ENCODE assay signal across 1 cellular context in the genomic region with DNA sequence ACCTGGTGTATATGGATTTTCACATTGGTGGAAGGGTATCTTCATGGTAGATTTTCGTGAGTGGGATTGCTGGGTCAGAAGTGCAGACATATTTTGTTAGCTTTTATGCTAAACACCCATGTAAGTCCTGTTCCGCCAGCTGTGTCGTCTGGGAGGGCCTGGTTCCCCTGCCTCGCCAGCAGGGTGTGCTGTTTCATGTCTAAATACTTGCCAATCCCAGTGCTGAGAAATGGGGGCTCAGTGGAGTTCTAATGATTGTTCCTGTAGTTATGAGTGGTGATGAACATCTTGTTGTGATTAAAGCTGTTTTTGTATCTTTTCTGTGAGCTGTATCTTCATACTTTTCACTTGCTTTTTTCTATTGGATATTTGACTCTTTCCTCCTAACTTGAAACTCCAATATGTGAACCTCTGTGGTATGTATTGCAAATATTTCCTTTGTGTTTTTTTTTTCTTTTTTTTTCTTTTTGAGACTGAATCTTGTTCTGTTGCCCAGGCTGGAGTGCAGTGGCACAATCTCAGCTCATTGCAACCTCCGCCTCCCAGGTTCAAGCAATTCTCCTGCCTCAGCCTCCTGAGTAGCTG.
TF ChIP-seq lines count a peak whose summit lies in the region.

No MANE protein-coding gene starts in this region.

TF ChIP-seq in IMR-90, 13 proteins besides CTCF, POLR2A, EP300 and RAD21 (continued from another document):
- TF ChIP-seq, protein P1, sequence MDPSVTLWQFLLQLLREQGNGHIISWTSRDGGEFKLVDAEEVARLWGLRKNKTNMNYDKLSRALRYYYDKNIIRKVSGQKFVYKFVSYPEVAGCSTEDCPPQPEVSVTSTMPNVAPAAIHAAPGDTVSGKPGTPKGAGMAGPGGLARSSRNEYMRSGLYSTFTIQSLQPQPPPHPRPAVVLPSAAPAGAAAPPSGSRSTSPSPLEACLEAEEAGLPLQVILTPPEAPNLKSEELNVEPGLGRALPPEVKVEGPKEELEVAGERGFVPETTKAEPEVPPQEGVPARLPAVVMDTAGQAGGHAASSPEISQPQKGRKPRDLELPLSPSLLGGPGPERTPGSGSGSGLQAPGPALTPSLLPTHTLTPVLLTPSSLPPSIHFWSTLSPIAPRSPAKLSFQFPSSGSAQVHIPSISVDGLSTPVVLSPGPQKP (IDR thresholded peaks at IDR 0.05; ENCODE audit: borderline replicate concordance, low read depth, low read length) = no peak
- no peak for TF ChIP-seq NFE2L2 (IDR thresholded peaks at IDR 0.05; ENCODE audit: low read depth, low read length)
- TF ChIP-seq, protein P2, sequence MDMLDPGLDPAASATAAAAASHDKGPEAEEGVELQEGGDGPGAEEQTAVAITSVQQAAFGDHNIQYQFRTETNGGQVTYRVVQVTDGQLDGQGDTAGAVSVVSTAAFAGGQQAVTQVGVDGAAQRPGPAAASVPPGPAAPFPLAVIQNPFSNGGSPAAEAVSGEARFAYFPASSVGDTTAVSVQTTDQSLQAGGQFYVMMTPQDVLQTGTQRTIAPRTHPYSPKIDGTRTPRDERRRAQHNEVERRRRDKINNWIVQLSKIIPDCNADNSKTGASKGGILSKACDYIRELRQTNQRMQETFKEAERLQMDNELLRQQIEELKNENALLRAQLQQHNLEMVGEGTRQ (IDR thresholded peaks at IDR 0.05; ENCODE audit: low read depth, low read length) = no peak
- peak; percentile 32; the same call in 1 of the 2 replicates for TF ChIP-seq SMC3 (IDR thresholded peaks at IDR 0.05; ENCODE audit: low read depth, low read length)
- no peak for TF ChIP-seq RFX5 (IDR thresholded peaks at IDR 0.05; ENCODE audit: low read depth, low read length)
